In the genomic region with DNA sequence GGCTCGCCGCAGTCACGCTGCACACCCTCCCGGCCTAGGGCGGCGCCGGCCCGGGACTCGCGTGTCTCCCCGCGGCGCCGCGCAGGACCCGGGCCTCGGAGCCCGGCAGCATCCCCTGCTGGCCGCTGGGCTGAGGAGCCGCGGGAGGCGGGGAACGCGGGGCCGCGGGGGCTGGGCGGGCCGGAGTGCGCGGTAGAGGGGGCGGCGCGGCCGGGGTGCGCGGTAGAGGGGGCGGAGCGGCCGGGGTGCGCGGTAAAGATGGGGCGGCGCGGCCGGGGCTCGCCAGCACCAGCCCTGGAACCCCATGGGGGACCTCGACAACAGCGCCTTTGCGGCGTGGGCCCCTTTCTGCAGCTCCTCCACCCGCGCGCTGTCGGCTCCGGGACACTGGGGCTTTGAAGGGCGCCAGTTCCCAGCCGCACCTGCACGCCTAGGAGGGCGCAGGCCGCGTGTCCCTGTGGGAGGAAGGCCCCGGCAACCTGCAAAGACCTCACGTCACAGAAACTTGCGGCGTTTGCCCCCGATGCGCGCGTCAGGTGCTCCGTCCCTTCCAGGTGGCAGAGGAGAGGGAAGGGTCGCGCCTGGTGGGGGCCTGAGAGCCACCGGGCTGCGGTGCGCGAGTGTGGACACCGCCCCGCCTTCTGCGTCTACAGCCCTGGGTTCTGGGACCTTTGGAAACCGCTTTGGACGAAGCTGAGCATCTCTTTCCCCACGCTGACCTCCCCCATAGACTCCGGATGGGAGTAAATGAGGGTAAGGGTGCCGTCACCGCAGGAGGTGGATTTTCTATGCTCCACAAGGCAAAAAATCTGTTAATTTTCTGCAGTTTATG, we compare ENCODE assay signal across 8 cellular contexts. TPM values are rescaled to one million over a fixed set of nuclear protein-coding genes. Genes with fewer than 3 reads are reported as not detected.
DNase-seq lines count a peak whose midpoint lies in the region; ATAC-seq lines count a peak whose summit lies in the region.

No MANE protein-coding gene starts in this region.

- H4K5ac ChIP-seq in mesendoderm (ENCODE audit: low read length) = no peak overlapping the region

- H3K23ac ChIP-seq in mesendoderm (ENCODE audit: low read length) = no peak overlapping the region

- H3K4me3 ChIP-seq in endocrine pancreas (ENCODE audit: control insufficient read depth, insufficient read depth, low read length) = peak overlapping the region; percentile 38
- no peak overlapping the region for H3K4me3 ChIP-seq in mesendoderm (ENCODE audit: low read length)

- H3K4me1 Mint-ChIP-seq in activated T-cell treated with anti-CD3 and anti-CD28 coated beads, Interleukin-2, amount 50 U/mL, for 4 hours (ENCODE audit: low read depth) = peaks cover 2% of the 10 kb centered on the region

- no peak for DNase-seq in activated T-cell treated with anti-CD3 and anti-CD28 coated beads, Interleukin-2, amount 50 U/mL, for 4 hours
- DNase-seq in activated T-cell treated with anti-CD3 and anti-CD28 coated beads, Interleukin-2, amount 50 U/mL, for 1 hour = no peak
- peak; percentile 8 for DNase-seq in NCI-H510A (lab: John Stamatoyannopoulos, UW)
- DNase-seq in mesendoderm = peak; percentile 30

- peak; percentile 72 to 73 for ATAC-seq in activated T-cell treated with anti-CD3 and anti-CD28 coated beads, Interleukin-2, amount 50 U/mL, for 4 hours
- ATAC-seq in HG02938 (IDR thresholded peaks at IDR 0.05; ENCODE audit: unreplicated experiment) = no peak
- no peak for ATAC-seq in HG03460 (IDR thresholded peaks at IDR 0.05; ENCODE audit: unreplicated experiment)
- ATAC-seq in GM19463 (IDR thresholded peaks at IDR 0.05; ENCODE audit: unreplicated experiment) = no peak

- H3K27me3 ChIP-seq in endocrine pancreas (ENCODE audit: control insufficient read depth, insufficient read depth, low read length) (no peaks in the 10 kb centered on the region), mesendoderm (ENCODE audit: insufficient read depth, low read length, poor library complexity) (peaks cover 4% of the 10 kb centered on the region)

- H3K79me2 ChIP-seq in mesendoderm (ENCODE audit: control insufficient read depth, insufficient read depth, low read length) = no peaks in the 10 kb centered on the region

- no peak overlapping the region for H4K8ac ChIP-seq in mesendoderm (ENCODE audit: low read depth, low read length)

- peak overlapping the region; percentile 44 for H3K4me2 ChIP-seq in mesendoderm (ENCODE audit: low read length)

- WGBS in mesendoderm (ENCODE audit: extremely low coverage, insufficient coverage, low lambda C conversion rate) = no CpG with 5 or more reads among the region's 85 CpGs

- no peak overlapping the region for H3K4ac ChIP-seq in mesendoderm (ENCODE audit: low read depth, low read length)

- H3K79me1 ChIP-seq in mesendoderm (ENCODE audit: low read length) = no peaks in the 10 kb centered on the region

- no peak overlapping the region for H2AK5ac ChIP-seq in mesendoderm (ENCODE audit: low read length)

- peak overlapping the region; percentile 54 for H3K9ac ChIP-seq in endocrine pancreas (ENCODE audit: control insufficient read depth, insufficient read depth, low read length)
- peak overlapping the region; percentile 14 for H3K9ac ChIP-seq in mesendoderm (ENCODE audit: low read length)

- peak overlapping the region; percentile 52 for H3K56ac ChIP-seq in mesendoderm (ENCODE audit: low read length)

- no peak overlapping the region for H2BK120ac ChIP-seq in mesendoderm (ENCODE audit: low read depth, low read length)

- H3K18ac ChIP-seq in mesendoderm (ENCODE audit: low read length) = no peak overlapping the region

- no peak overlapping the region for H2BK15ac ChIP-seq in mesendoderm (replicated peaks; ENCODE audit: low read depth)

- peaks cover 50% of the 10 kb centered on the region for H3K27me3 Mint-ChIP-seq in activated T-cell treated with anti-CD3 and anti-CD28 coated beads, Interleukin-2, amount 50 U/mL, for 4 hours (ENCODE audit: low read depth)

- H3K36me3 ChIP-seq in endocrine pancreas (ENCODE audit: control insufficient read depth, insufficient read depth, low read length) = no peaks in the 10 kb centered on the region
- H3K36me3 ChIP-seq in mesendoderm (ENCODE audit: control insufficient read depth, insufficient read depth, low read length) = no peaks in the 10 kb centered on the region

- no peaks in the 10 kb centered on the region for H3K9me3 ChIP-seq in endocrine pancreas (ENCODE audit: control insufficient read depth, low read length)

- H3K4me3 Mint-ChIP-seq in activated T-cell treated with anti-CD3 and anti-CD28 coated beads, Interleukin-2, amount 50 U/mL, for 4 hours = no peak overlapping the region

- H3K4me1 ChIP-seq in endocrine pancreas (ENCODE audit: control insufficient read depth, insufficient read depth, low read length) (no peaks in the 10 kb centered on the region), mesendoderm (ENCODE audit: control insufficient read depth, low read depth, low read length) (no peaks in the 10 kb centered on the region)

- H3K36me3 Mint-ChIP-seq in activated T-cell treated with anti-CD3 and anti-CD28 coated beads, Interleukin-2, amount 50 U/mL, for 4 hours (ENCODE audit: insufficient read depth) = no peaks in the 10 kb centered on the region

- H3K9me3 Mint-ChIP-seq in activated T-cell treated with anti-CD3 and anti-CD28 coated beads, Interleukin-2, amount 50 U/mL, for 4 hours = no peaks in the 10 kb centered on the region

- H3K27ac ChIP-seq in mesendoderm (ENCODE audit: low read depth, low read length) = no peak overlapping the region

- no peak overlapping the region for H2BK5ac ChIP-seq in mesendoderm (ENCODE audit: low read length)

RNA-seq across cellular contexts. Expression of a gene that starts 49.6 kb away (rescaled TPM):
- total RNA-seq in activated T-cell treated with anti-CD3 and anti-CD28 coated beads, Interleukin-2, amount 50 U/mL, for 4 hours = 100 to 1,000 TPM; 160 to 175 (median 165) TPM
- polyA plus RNA-seq in mesendoderm (2013, experiment 1 of 2) = 90.6 TPM
- 87.8 TPM for polyA plus RNA-seq in mesendoderm (2013, experiment 2 of 2)

RNA-seq across cellular contexts. Expression of a gene that starts 50.0 kb away (rescaled TPM):
- 1 to 10 TPM; 7.1 to 9.6 (median 8.8) TPM for total RNA-seq in activated T-cell treated with anti-CD3 and anti-CD28 coated beads, Interleukin-2, amount 50 U/mL, for 4 hours
- 11.2 TPM for polyA plus RNA-seq in mesendoderm (2013, experiment 1 of 2)
- 11.9 TPM for polyA plus RNA-seq in mesendoderm (2013, experiment 2 of 2)

Comparison
In these comparisons a context has a peak if more than half of its experiments do, and no peak if none do; other contexts are left out.
1. ATAC-seq: peak in activated T-cell treated with anti-CD3 and anti-CD28 coated beads, Interleukin-2, amount 50 U/mL, for 4 hours (2 of 2); none in HG02938 (single experiment), HG03460 (single experiment) and GM19463 (single experiment).
2. DNase-seq: peak in NCI-H510A (single experiment) and mesendoderm (single experiment); none in activated T-cell treated with anti-CD3 and anti-CD28 coated beads, Interleukin-2, amount 50 U/mL, for 4 hours (single experiment) and activated T-cell treated with anti-CD3 and anti-CD28 coated beads, Interleukin-2, amount 50 U/mL, for 1 hour (single experiment).